Comparison of ENCODE assay signal across 8 cellular contexts in genomic region chr5:175797521-175798038, GRCh38.
A peak's percentile ranks its signal among the peaks of the same experiment; 100 is the strongest.
DNase-seq lines count a peak whose midpoint lies in the region; ATAC-seq and TF ChIP-seq lines count a peak whose summit lies in the region.

No MANE protein-coding gene starts in this region.

- CTCF ChIA-PET in PC-3 (lab: Charles Lee) = no interaction called here

- intact Hi-C loops in PC-3 (cut with micrococcal nuclease) = loop anchor here (1.0 to 10.0 kb wide), 4 partner anchors 12 to 50 kb away; no protein-coding TSS in a partner anchor

- peaks cover 48% of the 10 kb centered on the region for H4K20me1 ChIP-seq in BLaER1
- H4K20me1 ChIP-seq in PC-3 (ENCODE audit: low read length) = no peaks in the 10 kb centered on the region

- H3K36me3 ChIP-seq in BLaER1 (no peaks in the 10 kb centered on the region), PC-3 (ENCODE audit: low read depth, low read length) (no peaks in the 10 kb centered on the region)

- H3K79me2 ChIP-seq in PC-3 (ENCODE audit: low read length) = no peaks in the 10 kb centered on the region

- BruUV-seq in PC-3 (replicated peaks; lab: Mats Ljungman, UMichigan) = no TSS peak

- no peaks in the 10 kb centered on the region for H3F3A ChIP-seq in PC-3 (ENCODE audit: low read length, unreplicated experiment)

- H3K4me3 ChIP-seq in BLaER1 (peak overlapping the region; percentile 57), PC-3 (ENCODE audit: low read length) (peak overlapping the region; percentile 65)

- H3K9me2 ChIP-seq in PC-3 (replicated peaks; ENCODE audit: low read length) = no peaks in the 10 kb centered on the region

- H3K27me3 ChIP-seq in BLaER1 (peaks cover 32% of the 10 kb centered on the region), PC-3 (ENCODE audit: low read length) (0 out of 2 replicates have a peak, but pooled peaks cover 4% of the 10 kb centered on the region)

- no peak for TF ChIP-seq CTCF in PC-3 (conservative IDR thresholded peaks at IDR 0.05; ENCODE audit: low read depth, low read length)

- ATAC-seq in PC-3 = peak; percentile 25
- no peak for ATAC-seq in GM21576 (IDR thresholded peaks at IDR 0.05; ENCODE audit: unreplicated experiment)
- no peak for ATAC-seq in HG02973 (IDR thresholded peaks at IDR 0.05; ENCODE audit: unreplicated experiment)

- peak overlapping the region; percentile 75 for H2AFZ ChIP-seq in PC-3 (ENCODE audit: low read length)

- H3K4me1 ChIP-seq in BLaER1 (peaks cover 15% of the 10 kb centered on the region), PC-3 (ENCODE audit: insufficient read depth, low read length) (peaks cover 12% of the 10 kb centered on the region; the same call in 1 of the 2 replicates)

- H3K9me3 ChIP-seq in BLaER1 (no peaks in the 10 kb centered on the region), PC-3 (ENCODE audit: low read length) (no peaks in the 10 kb centered on the region)

- DNase-seq in NCI-H1092 (lab: John Stamatoyannopoulos, UW) (peak; percentile 57), PC-3 (peak; percentile 9), iPS-NIHi11 (ENCODE audit: low spot score) (peak; percentile 53), GOT3 (lab: John Stamatoyannopoulos, UW) (no peak), medulla oblongata (ENCODE audit: extremely low spot score) (no peak)

- peak overlapping the region; percentile 93 for H3K4me2 ChIP-seq in BLaER1
- peak overlapping the region; percentile 87 for H3K4me2 ChIP-seq in PC-3 (ENCODE audit: low read length)

- POLR2A ChIA-PET in PC-3 (lab: Charles Lee; ENCODE audit: unreplicated experiment) = interaction anchor here (0.6 kb wide), 1 partner anchor 16 kb away, joined by 5 read pairs; no protein-coding TSS in a partner anchor

- H3K9ac ChIP-seq in BLaER1 (no peak overlapping the region), PC-3 (ENCODE audit: low read length) (no peak overlapping the region)

- H3K27ac ChIP-seq in BLaER1 (no peak overlapping the region), PC-3 (ENCODE audit: low read length) (no peak overlapping the region)

Comparison
In these comparisons a context has a peak if more than half of its experiments do, and no peak if none do; other contexts are left out.
1. DNase-seq: peak in NCI-H1092 (single experiment), PC-3 (single experiment) and iPS-NIHi11 (single experiment); none in GOT3 (single experiment) and medulla oblongata (single experiment).